ENCODE assay signal across 23 cellular contexts in genomic region chr13:25683662-25684370, GRCh38.
"Had no signal": no experiment of that assay in that cellular context is flagged by ENCODE, and none has a peak within 500 bp of the region (broad histone marks: within the 10 kb centered on the region; RNA-seq: fewer than 3 reads in every experiment).

No MANE protein-coding gene starts in this region.

- H3K9me3 Mint-ChIP-seq: immature natural killer cell; naive thymus-derived CD8-positive, alpha-beta T cell; stimulated activated memory B cell treated with anti-CD40 and anti-IgM and Interleukin-4, amounts not matched to agents 10 μg/mL and 1 μg/mL and 100 μg/mL, for 72 hours; stimulated activated naive CD8-positive, alpha-beta T cell treated with anti-CD3 and anti-CD28 coated beads, Interleukin-15, amount 100 ng/mL, for 72 hours had no signal

- ATAC-seq: heart left ventricle; left colon; left lung; lower lobe of right lung; naive thymus-derived CD8-positive, alpha-beta T cell; right lobe of liver; stimulated activated memory B cell treated with anti-CD40 and anti-IgM and Interleukin-4, amounts not matched to agents 10 μg/mL and 1 μg/mL and 100 μg/mL, for 72 hours; stimulated activated naive CD8-positive, alpha-beta T cell treated with anti-CD3 and anti-CD28 coated beads, Interleukin-15, amount 100 ng/mL, for 72 hours had no signal

- H3K36me3 ChIP-seq: heart left ventricle, left lung, lower lobe of right lung, ovary, right atrium auricular region, right lobe of liver, thyroid gland, uterus had no signal

- H3K27ac ChIP-seq: heart left ventricle, left lung, lower lobe of right lung, ovary, right atrium auricular region, right lobe of liver, testis, thyroid gland, uterus had no signal

- H3K4me1 ChIP-seq: left lung, lower lobe of right lung, right lobe of liver, testis, uterus had no signal

- H3K27me3 ChIP-seq: left lung, ovary, right atrium auricular region, right lobe of liver, testis, thyroid gland, uterus had no signal

- DNase-seq: heart left ventricle; hypothalamus; immature natural killer cell; kidney; left colon; left lung; lower lobe of right lung; mammary epithelial cell; mesenchymal stem cell; naive thymus-derived CD8-positive, alpha-beta T cell; ovary; posterior cingulate gyrus; right lobe of liver; stimulated activated CD4-positive, alpha-beta T cell treated with anti-CD3 and anti-CD28 coated beads, Interleukin-12 subunit alpha, Interleukin-12 subunit beta, amount 100 ng/mL, for 4 hours; stimulated activated CD4-positive, alpha-beta T cell treated with anti-CD3 and anti-CD28 coated beads, Interleukin-4, amount 100 ng/mL, for 24 hours; stimulated activated naive CD4-positive, alpha-beta T cell treated with Interleukin-2 at 50 U/mL for 16 hours; stimulated activated naive CD8-positive, alpha-beta T cell treated with anti-CD3 and anti-CD28 coated beads, Interleukin-15, amount 100 ng/mL, for 72 hours; testis; thyroid gland; uterus had no signal

- H3K27ac Mint-ChIP-seq: immature natural killer cell; naive thymus-derived CD8-positive, alpha-beta T cell; stimulated activated memory B cell treated with anti-CD40 and anti-IgM and Interleukin-4, amounts not matched to agents 10 μg/mL and 1 μg/mL and 100 μg/mL, for 72 hours; stimulated activated naive CD8-positive, alpha-beta T cell treated with anti-CD3 and anti-CD28 coated beads, Interleukin-15, amount 100 ng/mL, for 72 hours; type B pancreatic cell had no signal

- H3K4me3 Mint-ChIP-seq: immature natural killer cell; naive thymus-derived CD8-positive, alpha-beta T cell; stimulated activated memory B cell treated with anti-CD40 and anti-IgM and Interleukin-4, amounts not matched to agents 10 μg/mL and 1 μg/mL and 100 μg/mL, for 72 hours; stimulated activated naive CD8-positive, alpha-beta T cell treated with anti-CD3 and anti-CD28 coated beads, Interleukin-15, amount 100 ng/mL, for 72 hours; type B pancreatic cell had no signal

- H3K36me3 Mint-ChIP-seq: immature natural killer cell; naive thymus-derived CD8-positive, alpha-beta T cell; stimulated activated memory B cell treated with anti-CD40 and anti-IgM and Interleukin-4, amounts not matched to agents 10 μg/mL and 1 μg/mL and 100 μg/mL, for 72 hours; type B pancreatic cell had no signal

- H3K4me1 Mint-ChIP-seq: immature natural killer cell; naive thymus-derived CD8-positive, alpha-beta T cell; stimulated activated memory B cell treated with anti-CD40 and anti-IgM and Interleukin-4, amounts not matched to agents 10 μg/mL and 1 μg/mL and 100 μg/mL, for 72 hours; stimulated activated naive CD8-positive, alpha-beta T cell treated with anti-CD3 and anti-CD28 coated beads, Interleukin-15, amount 100 ng/mL, for 72 hours had no signal

- H3K27me3 Mint-ChIP-seq: naive thymus-derived CD8-positive, alpha-beta T cell; stimulated activated memory B cell treated with anti-CD40 and anti-IgM and Interleukin-4, amounts not matched to agents 10 μg/mL and 1 μg/mL and 100 μg/mL, for 72 hours; stimulated activated naive CD8-positive, alpha-beta T cell treated with anti-CD3 and anti-CD28 coated beads, Interleukin-15, amount 100 ng/mL, for 72 hours; type B pancreatic cell had no signal

- H3K9me3 ChIP-seq: heart left ventricle, left lung, lower lobe of right lung, ovary, right atrium auricular region, right lobe of liver, testis, thyroid gland, uterus had no signal

- H3K4me3 ChIP-seq: heart left ventricle, left lung, lower lobe of right lung, ovary, right atrium auricular region, right lobe of liver, testis, thyroid gland, uterus had no signal
